29 cellular contexts compared by ENCODE assay signal in genomic region chr20:52137850-52138249, GRCh38.
"Had no signal": no experiment of that assay in that cellular context is flagged by ENCODE, and none has a peak within 500 bp of the region (broad histone marks: within the 10 kb centered on the region; RNA-seq: fewer than 3 reads in every experiment).

No MANE protein-coding gene starts in this region.

- H3K36me3 Mint-ChIP-seq: stimulated activated effector memory CD8-positive, alpha-beta T cell treated with anti-CD3 and anti-CD28 coated beads, Interleukin-12 subunit alpha, Interleukin-12 subunit beta, amount 100 ng/mL, for 72 hours had no signal

- H3K9me3 ChIP-seq: stomach, suprapubic skin, testis, thoracic aorta, thyroid gland, tibial artery, transverse colon, upper lobe of left lung, upper lobe of right lung, uterus, vagina had no signal

- H3K4me3 ChIP-seq: stomach, suprapubic skin, testis, thoracic aorta, thyroid gland, tibial artery, tibial nerve, transverse colon, upper lobe of left lung, upper lobe of right lung, uterus, vagina had no signal

- H3K27ac ChIP-seq: stomach, suprapubic skin, testis, thoracic aorta, thyroid gland, tibial artery, tibial nerve, transverse colon, upper lobe of left lung, upper lobe of right lung, uterus, vagina had no signal

- ATAC-seq: stimulated activated effector memory CD8-positive, alpha-beta T cell treated with anti-CD3 and anti-CD28 coated beads, Interleukin-12 subunit alpha, Interleukin-12 subunit beta, amount 100 ng/mL, for 72 hours; stimulated activated memory B cell treated with anti-CD40 and anti-IgM and Interleukin-4, amounts not matched to agents 10 μg/mL and 1 μg/mL and 100 μg/mL, for 72 hours; stimulated activated naive B cell treated with anti-CD40 and anti-IgM and Interleukin-4, amounts not matched to agents 10 μg/mL and 1 μg/mL and 100 μg/mL, for 72 hours; stimulated activated naive CD8-positive, alpha-beta T cell treated with anti-CD3 and anti-CD28 coated beads, Interleukin-15, amount 100 ng/mL, for 72 hours; stimulated activated naive CD8-positive, alpha-beta T cell treated with anti-CD3 and anti-CD28 coated beads, Interleukin-15, Interleukin-2, amounts not matched to agents 100 U/mL and 50 U/mL, for 24 hours; upper lobe of right lung had no signal

- DNase-seq: stimulated activated CD4-positive, alpha-beta T cell treated with anti-CD3 and anti-CD28 coated beads, Interleukin-2, amount 100 ng/mL, for 48 hours; stimulated activated CD4-positive, alpha-beta T cell treated with anti-CD3 and anti-CD28 coated beads, Interleukin-4, amount 100 ng/mL, for 1 hour; stimulated activated CD4-positive, alpha-beta T cell treated with anti-CD3 and anti-CD28 coated beads, Interleukin-4, amount 100 ng/mL, for 24 hours; stimulated activated CD4-positive, alpha-beta T cell treated with anti-CD3 and anti-CD28 coated beads, Interleukin-4, amount 100 ng/mL, for 4 hours; stimulated activated CD8-positive, alpha-beta memory T cell treated with anti-CD3 and anti-CD28 coated beads, Interleukin-4, amount 100 ng/mL, for 48 hours; stimulated activated naive B cell treated with anti-CD40 and anti-IgM and Interleukin-4, amounts not matched to agents 10 μg/mL and 1 μg/mL and 100 μg/mL, for 72 hours; stimulated activated naive CD4-positive, alpha-beta T cell; stimulated activated naive CD4-positive, alpha-beta T cell treated with Interleukin-2 at 50 U/mL for 16 hours; stimulated activated naive CD8-positive, alpha-beta T cell treated with anti-CD3 and anti-CD28 coated beads, Interleukin-15, amount 100 ng/mL, for 72 hours; stimulated activated naive CD8-positive, alpha-beta T cell treated with anti-CD3 and anti-CD28 coated beads, Interleukin-15, Interleukin-2, amounts not matched to agents 100 U/mL and 50 U/mL, for 24 hours; stomach; substantia nigra; testis; thyroid gland; tibial artery; transverse colon; trophoblast cell; upper lobe of left lung; upper lobe of right lung; uterus had no signal

- H3K27me3 Mint-ChIP-seq: stimulated activated memory B cell treated with anti-CD40 and anti-IgM and Interleukin-4, amounts not matched to agents 10 μg/mL and 1 μg/mL and 100 μg/mL, for 72 hours; stimulated activated naive B cell treated with anti-CD40 and anti-IgM and Interleukin-4, amounts not matched to agents 10 μg/mL and 1 μg/mL and 100 μg/mL, for 72 hours; stimulated activated naive CD8-positive, alpha-beta T cell treated with anti-CD3 and anti-CD28 coated beads, Interleukin-15, amount 100 ng/mL, for 72 hours; stimulated activated naive CD8-positive, alpha-beta T cell treated with anti-CD3 and anti-CD28 coated beads, Interleukin-15, Interleukin-2, amounts not matched to agents 100 ng/mL and 50 ng/mL, for 24 hours; type B pancreatic cell had no signal

- H3K4me1 ChIP-seq: stomach, suprapubic skin, testis, thyroid gland, tibial artery, tibial nerve, transverse colon, upper lobe of left lung, upper lobe of right lung, uterus, vagina had no signal

- H3K4me1 Mint-ChIP-seq: stimulated activated effector memory CD8-positive, alpha-beta T cell treated with anti-CD3 and anti-CD28 coated beads, Interleukin-12 subunit alpha, Interleukin-12 subunit beta, amount 100 ng/mL, for 72 hours; stimulated activated memory B cell treated with anti-CD40 and anti-IgM and Interleukin-4, amounts not matched to agents 10 μg/mL and 1 μg/mL and 100 μg/mL, for 72 hours; stimulated activated naive B cell treated with anti-CD40 and anti-IgM and Interleukin-4, amounts not matched to agents 10 μg/mL and 1 μg/mL and 100 μg/mL, for 72 hours; stimulated activated naive CD8-positive, alpha-beta T cell treated with anti-CD3 and anti-CD28 coated beads, Interleukin-15, amount 100 ng/mL, for 72 hours had no signal

- H3K27ac Mint-ChIP-seq: stimulated activated effector memory CD8-positive, alpha-beta T cell treated with anti-CD3 and anti-CD28 coated beads, Interleukin-12 subunit alpha, Interleukin-12 subunit beta, amount 100 ng/mL, for 72 hours; stimulated activated memory B cell treated with anti-CD40 and anti-IgM and Interleukin-4, amounts not matched to agents 10 μg/mL and 1 μg/mL and 100 μg/mL, for 72 hours; stimulated activated naive B cell treated with anti-CD40 and anti-IgM and Interleukin-4, amounts not matched to agents 10 μg/mL and 1 μg/mL and 100 μg/mL, for 72 hours; stimulated activated naive CD8-positive, alpha-beta T cell treated with anti-CD3 and anti-CD28 coated beads, Interleukin-15, amount 100 ng/mL, for 72 hours; stimulated activated naive CD8-positive, alpha-beta T cell treated with anti-CD3 and anti-CD28 coated beads, Interleukin-15, Interleukin-2, amounts not matched to agents 100 ng/mL and 50 ng/mL, for 24 hours; type B pancreatic cell had no signal

- H3K36me3 ChIP-seq: suprapubic skin, thoracic aorta, thyroid gland, tibial artery, transverse colon, upper lobe of left lung, upper lobe of right lung, uterus, vagina had no signal

- H3K9me3 Mint-ChIP-seq: stimulated activated effector memory CD8-positive, alpha-beta T cell treated with anti-CD3 and anti-CD28 coated beads, Interleukin-12 subunit alpha, Interleukin-12 subunit beta, amount 100 ng/mL, for 72 hours; stimulated activated memory B cell treated with anti-CD40 and anti-IgM and Interleukin-4, amounts not matched to agents 10 μg/mL and 1 μg/mL and 100 μg/mL, for 72 hours; stimulated activated naive CD8-positive, alpha-beta T cell treated with anti-CD3 and anti-CD28 coated beads, Interleukin-15, amount 100 ng/mL, for 72 hours; stimulated activated naive CD8-positive, alpha-beta T cell treated with anti-CD3 and anti-CD28 coated beads, Interleukin-15, Interleukin-2, amounts not matched to agents 100 ng/mL and 50 ng/mL, for 24 hours had no signal

- FAIRE-seq: urothelium cell line had no signal

- H3K4me3 Mint-ChIP-seq: stimulated activated effector memory CD8-positive, alpha-beta T cell treated with anti-CD3 and anti-CD28 coated beads, Interleukin-12 subunit alpha, Interleukin-12 subunit beta, amount 100 ng/mL, for 72 hours; stimulated activated memory B cell treated with anti-CD40 and anti-IgM and Interleukin-4, amounts not matched to agents 10 μg/mL and 1 μg/mL and 100 μg/mL, for 72 hours; stimulated activated naive B cell treated with anti-CD40 and anti-IgM and Interleukin-4, amounts not matched to agents 10 μg/mL and 1 μg/mL and 100 μg/mL, for 72 hours; stimulated activated naive CD8-positive, alpha-beta T cell treated with anti-CD3 and anti-CD28 coated beads, Interleukin-15, amount 100 ng/mL, for 72 hours; stimulated activated naive CD8-positive, alpha-beta T cell treated with anti-CD3 and anti-CD28 coated beads, Interleukin-15, Interleukin-2, amounts not matched to agents 100 ng/mL and 50 ng/mL, for 24 hours; type B pancreatic cell had no signal

- H3K27me3 ChIP-seq: stomach, suprapubic skin, testis, thyroid gland, tibial artery, tibial nerve, transverse colon, upper lobe of left lung, upper lobe of right lung, uterus, vagina had no signal
